ENCODE assay signal across 1 cellular context in the genomic region with DNA sequence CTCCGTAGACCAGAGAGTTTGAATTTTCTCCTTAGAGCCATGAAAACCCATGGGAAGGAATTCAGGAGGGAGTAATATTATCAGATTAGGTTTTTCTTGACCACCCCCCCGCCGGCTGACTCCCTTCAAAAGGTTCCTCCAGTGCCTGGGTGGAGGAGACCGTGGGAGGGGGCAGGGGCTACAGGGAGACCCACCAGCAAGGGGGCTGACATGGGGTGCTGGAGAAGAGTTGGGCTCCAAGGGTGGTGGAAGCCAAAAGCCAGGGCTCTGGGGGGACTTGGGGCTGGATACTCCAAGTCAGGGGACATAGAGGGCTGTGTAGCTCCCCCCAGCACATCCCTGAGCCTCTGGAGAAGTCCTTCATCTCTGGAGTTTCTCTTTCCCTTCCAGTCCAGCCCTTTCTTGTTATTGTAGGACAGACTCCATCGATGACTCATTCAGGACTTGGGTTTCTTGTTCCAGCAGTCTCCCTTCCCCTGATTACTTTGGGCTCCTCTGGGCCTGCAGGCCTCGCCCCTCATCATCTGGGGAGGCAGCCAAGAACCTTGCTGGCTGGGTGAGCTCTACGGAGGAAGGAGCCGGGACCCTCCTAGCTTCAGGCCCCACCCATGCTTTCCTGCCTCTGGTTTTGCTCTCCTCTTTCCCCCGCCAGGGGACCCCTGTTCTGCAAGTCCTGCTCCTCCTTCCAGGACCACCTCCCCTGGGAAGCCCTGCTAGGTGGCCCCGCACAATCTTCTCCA.
TF ChIP-seq lines count a peak whose summit lies in the region.

No MANE protein-coding gene starts in this region.

TF ChIP-seq in IMR-90, 13 proteins besides CTCF, POLR2A, EP300 and RAD21:
- 0 out of 2 replicates have a peak, but pooled peaks have one; percentile 42 for TF ChIP-seq MAZ (IDR thresholded peaks at IDR 0.05; ENCODE audit: borderline replicate concordance, low read depth, low read length)
- peak; percentile 96 for TF ChIP-seq FOS (IDR thresholded peaks at IDR 0.05; ENCODE audit: low read depth, low read length)
- no peak for TF ChIP-seq CHD1 (IDR thresholded peaks at IDR 0.05; ENCODE audit: low read depth, low read length)
- TF ChIP-seq BHLHE40 (IDR thresholded peaks at IDR 0.05; ENCODE audit: low read depth, low read length) = peak; percentile 43; the same call in 1 of the 2 replicates
- TF ChIP-seq RCOR1 (IDR thresholded peaks at IDR 0.05; ENCODE audit: insufficient replicate concordance, low read length) = peak; percentile 66
